Comparison of ENCODE assay signal across 9 cellular contexts in genomic region chr10:115915429-115915828, GRCh38.
"Had no signal": no experiment of that assay in that cellular context is flagged by ENCODE, and none has a peak within 500 bp of the region (broad histone marks: within the 10 kb centered on the region; RNA-seq: fewer than 3 reads in every experiment).

No MANE protein-coding gene starts in this region.

- H3K4me2 ChIP-seq: KMS-11 had no signal

- ATAC-seq: HCT116 had no signal

- H3K4me1 ChIP-seq: HAP-1 had no signal

- DNase-seq: GM23248, GOT3, H7, HFFc6, KBM-7 had no signal

- H3K9me3 ChIP-seq: HAP-1 had no signal

- H3K27ac ChIP-seq: GM23248, KMS-11 had no signal

- FAIRE-seq: HTR-8/SVneo had no signal

- H3K4me3 ChIP-seq: GM23248, HAP-1 had no signal
